In the genomic region with DNA sequence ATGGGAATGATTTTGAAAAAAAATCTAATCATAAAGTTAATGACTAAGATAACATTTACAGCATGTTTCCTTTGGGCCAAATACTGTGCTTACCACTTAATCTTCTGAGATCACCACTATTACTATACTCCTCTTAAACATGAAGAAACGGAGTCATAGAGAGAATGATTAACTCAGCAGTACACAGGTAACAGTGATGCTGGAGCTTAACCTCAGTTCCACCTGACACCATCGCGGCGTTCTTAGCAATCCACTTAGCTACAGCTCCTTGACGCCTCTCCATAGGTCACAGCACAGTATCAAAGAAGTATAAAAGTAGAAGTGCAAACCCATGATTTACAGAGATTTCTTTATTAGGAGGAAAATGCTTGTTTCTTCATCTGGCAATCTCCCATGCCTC, we compare ENCODE assay signal across 22 cellular contexts.
DNase-seq lines count a peak whose midpoint lies in the region; ATAC-seq, FAIRE-seq and TF ChIP-seq lines count a peak whose summit lies in the region.
"Had no signal": no experiment of that assay in that cellular context is flagged by ENCODE, and none has a peak within 500 bp of the region (broad histone marks: within the 10 kb centered on the region; RNA-seq: fewer than 3 reads in every experiment).

No MANE protein-coding gene starts in this region.

- DNase-seq in Caki2 (ENCODE audit: low read depth): peak; percentile 28
- peak; percentile 40 for DNase-seq in WERI-Rb-1
- DNase-seq in kidney epithelial cell (ENCODE audit: low read depth): peak; percentile 1
- peak; percentile 80 for DNase-seq in renal cortical epithelial cell (ENCODE audit: low read depth)
- no peak for DNase-seq in Ammon's horn (ENCODE audit: low spot score)
- no peak for DNase-seq in nephron progenitor cell
- DNase-seq in kidney: no peak
- DNase-seq: 8988T; CD8-positive, alpha-beta T cell; DMS 273 treated with DMSO at 0.1 percent for 48 hours; DMS79; GDM1; H9; IMR-90 had no signal

- intact Hi-C loops in kidney (cut with DNase I): no loop called here

- no peaks in the 10 kb centered on the region for H3K4me1 Mint-ChIP-seq in nephron progenitor cell
- H3K4me1 Mint-ChIP-seq: B cell, H9 had no signal

- H3K4me3 ChIP-seq in WERI-Rb-1 (ENCODE audit: low read depth, low read length): no peak overlapping the region
- no peak overlapping the region for H3K4me3 ChIP-seq in kidney epithelial cell (ENCODE audit: low read depth, low read length)
- H3K4me3 ChIP-seq in kidney (ENCODE audit: low read length in 2 of 2): no peak overlapping the region
- H3K4me3 ChIP-seq: BLaER1 treated with 17β-estradiol and CSF1 and Interleukin-3, amounts not matched to agents 10 nM and 100 nM; K562 had no signal

- no peaks in the 10 kb centered on the region for H3K9me3 Mint-ChIP-seq in nephron progenitor cell

- no peaks in the 10 kb centered on the region for H3K27me3 Mint-ChIP-seq in nephron progenitor cell (ENCODE audit: low read depth, poor library complexity)
- H3K27me3 Mint-ChIP-seq: B cell had no signal

- no peak for FAIRE-seq in kidney (lab: Jason Lieb, UNC)
- FAIRE-seq: GM12892, GM18507, H1, HTR-8/SVneo, K562 had no signal

- H3K27me3 ChIP-seq in WERI-Rb-1 (ENCODE audit: insufficient read depth, low read depth, severe bottlenecking) (no peaks in the 10 kb centered on the region), kidney epithelial cell (ENCODE audit: control insufficient read depth, insufficient read depth, low read length) (no peaks in the 10 kb centered on the region)
- H3K27me3 ChIP-seq: BLaER1 treated with 17β-estradiol and CSF1 and Interleukin-3, amounts not matched to agents 10 nM and 100 nM had no signal

- no peaks in the 10 kb centered on the region for H3K36me3 ChIP-seq in WERI-Rb-1
- H3K36me3 ChIP-seq in kidney epithelial cell (ENCODE audit: control insufficient read depth, insufficient read depth, low read length): no peaks in the 10 kb centered on the region
- H3K36me3 ChIP-seq in kidney (ENCODE audit: control insufficient read depth in 1 of 2, insufficient read depth in 2 of 2, low read length in 2 of 2): no peaks in the 10 kb centered on the region
- H3K36me3 ChIP-seq: BLaER1 treated with 17β-estradiol and CSF1 and Interleukin-3, amounts not matched to agents 10 nM and 100 nM had no signal

- H3K27ac ChIP-seq in WERI-Rb-1 (no peak overlapping the region), kidney (ENCODE audit: low read depth in 2 of 2, low read length in 2 of 2) (no peak overlapping the region)
- H3K27ac ChIP-seq: BLaER1 treated with 17β-estradiol and CSF1 and Interleukin-3, amounts not matched to agents 10 nM and 100 nM had no signal

- H3K4me3 Mint-ChIP-seq in nephron progenitor cell: no peak overlapping the region
- H3K4me3 Mint-ChIP-seq: B cell; CD8-positive, alpha-beta T cell; H9 had no signal

- H3K9ac ChIP-seq in kidney (ENCODE audit: low read length in 2 of 2): no peak overlapping the region
- H3K9ac ChIP-seq: BLaER1 treated with 17β-estradiol and CSF1 and Interleukin-3, amounts not matched to agents 10 nM and 100 nM had no signal

- no peak for ATAC-seq in HG02973 (IDR thresholded peaks at IDR 0.05; ENCODE audit: unreplicated experiment)
- ATAC-seq: CD8-positive, alpha-beta T cell; K562 had no signal

- H3K4me1 ChIP-seq in kidney (ENCODE audit: control insufficient read depth in 1 of 2, insufficient read depth in 1 of 2, low read depth in 1 of 2, low read length in 2 of 2): no peaks in the 10 kb centered on the region

- TF ChIP-seq CTCF in WERI-Rb-1 (IDR thresholded peaks at IDR 0.05; ENCODE audit: low read depth, low read length): no peak
- TF ChIP-seq CTCF in kidney epithelial cell (IDR thresholded peaks at IDR 0.05; ENCODE audit: insufficient read depth, low read length, poor library complexity, severe bottlenecking): no peak
- TF ChIP-seq CTCF in nephron progenitor cell (IDR thresholded peaks at IDR 0.05): no peak
- no peak for TF ChIP-seq CTCF in kidney (IDR thresholded peaks at IDR 0.05; ENCODE audit: borderline replicate concordance, extremely low read depth, insufficient read depth)

- H3K9me3 ChIP-seq in WERI-Rb-1 (ENCODE audit: severe bottlenecking): no peaks in the 10 kb centered on the region
- H3K9me3 ChIP-seq in kidney (ENCODE audit: control insufficient read depth in 1 of 2, low read length in 2 of 2): no peaks in the 10 kb centered on the region

- in situ Hi-C loops in Caki2 (cut with HindIII; ENCODE audit: low pct_unique_long_range_greater_than_20kb, low sequenced_read_pairs): no loop called here

- no peak overlapping the region for H3K27ac Mint-ChIP-seq in nephron progenitor cell
- H3K27ac Mint-ChIP-seq: B cell; CD8-positive, alpha-beta T cell; H9 had no signal

- no peaks in the 10 kb centered on the region for H3K36me3 Mint-ChIP-seq in nephron progenitor cell (ENCODE audit: low read depth)
- H3K36me3 Mint-ChIP-seq: CD8-positive, alpha-beta T cell had no signal

Comparison
In these comparisons a context has a peak if more than half of its experiments do, and no peak if none do; other contexts are left out.
1. DNase-seq: peak in Caki2 (single experiment), WERI-Rb-1 (single experiment), kidney epithelial cell (single experiment) and renal cortical epithelial cell (single experiment); none in Ammon's horn (single experiment), nephron progenitor cell (single experiment) and kidney (single experiment).